In genomic region chr6:25934181-25934580, GRCh38 we compare ENCODE assay signal across 18 cellular contexts. TPM values are rescaled to one million over a fixed set of nuclear protein-coding genes. Genes with fewer than 3 reads are reported as not detected.
A peak's percentile ranks its signal among the peaks of the same experiment; 100 is the strongest.
DNase-seq lines count a peak whose midpoint lies in the region; TF ChIP-seq lines count a peak whose summit lies in the region.
"Had no signal": no experiment of that assay in that cellular context is flagged by ENCODE, and none has a peak within 500 bp of the region (broad histone marks: within the 10 kb centered on the region; RNA-seq: fewer than 3 reads in every experiment).

No MANE protein-coding gene starts in this region.

- H3K4me3 Mint-ChIP-seq in activated CD4-positive, alpha-beta memory T cell treated with anti-CD3 and anti-CD28 coated beads for 36 hours: no peak overlapping the region
- no peak overlapping the region for H3K4me3 Mint-ChIP-seq in activated CD4-positive, alpha-beta memory T cell treated with anti-CD3 and anti-CD28 coated beads, Interleukin-2, amount 10 ng/mL, durations not matched to agents 7 days and 5 days
- H3K4me3 Mint-ChIP-seq: B cell; CD4-positive, alpha-beta T cell had no signal

- H3K4me1 ChIP-seq in osteoblast (ENCODE audit: insufficient read depth, low read length): no peaks in the 10 kb centered on the region

- H2AFZ ChIP-seq in osteoblast (ENCODE audit: low read length): peak overlapping the region; percentile 63
- H2AFZ ChIP-seq: GM23248 had no signal

- H3K4me1 Mint-ChIP-seq in activated CD4-positive, alpha-beta memory T cell treated with anti-CD3 and anti-CD28 coated beads for 36 hours (ENCODE audit: low read depth): peaks cover 3% of the 10 kb centered on the region
- H3K4me1 Mint-ChIP-seq in activated CD4-positive, alpha-beta memory T cell treated with anti-CD3 and anti-CD28 coated beads, Interleukin-2, amount 10 ng/mL, durations not matched to agents 7 days and 5 days: no peaks in the 10 kb centered on the region
- H3K4me1 Mint-ChIP-seq: B cell had no signal

- H3K27ac Mint-ChIP-seq in activated CD4-positive, alpha-beta memory T cell treated with anti-CD3 and anti-CD28 coated beads for 36 hours: no peak overlapping the region
- no peak overlapping the region for H3K27ac Mint-ChIP-seq in activated CD4-positive, alpha-beta memory T cell treated with anti-CD3 and anti-CD28 coated beads, Interleukin-2, amount 10 ng/mL, durations not matched to agents 7 days and 5 days
- H3K27ac Mint-ChIP-seq: B cell; CD4-positive, alpha-beta T cell had no signal

- no peaks in the 10 kb centered on the region for H3K27me3 ChIP-seq in osteoblast (ENCODE audit: insufficient read depth, low read length)

- CTCF ChIA-PET in activated CD4-positive, alpha-beta memory T cell treated with anti-CD3 and anti-CD28 coated beads for 36 hours (lab: Charles Lee): interaction anchor here (1.5 kb wide), 1 partner anchor 70 kb away, joined by 4 read pairs; no protein-coding TSS in a partner anchor
- CTCF ChIA-PET in activated CD4-positive, alpha-beta memory T cell treated with anti-CD3 and anti-CD28 coated beads, Interleukin-2, amount 10 ng/mL, durations not matched to agents 7 days and 5 days (lab: Charles Lee): no interaction called here

- no peak overlapping the region for H3K4me3 ChIP-seq in osteoblast (ENCODE audit: insufficient read depth, low read length)
- H3K4me3 ChIP-seq: GM12878, GM23248 had no signal

- H3K27ac ChIP-seq in osteoblast (ENCODE audit: low read depth, low read length): peak overlapping the region; percentile 11
- H3K27ac ChIP-seq: GM23248, HL-60 had no signal

- POLR2A ChIA-PET in activated CD4-positive, alpha-beta memory T cell treated with anti-CD3 and anti-CD28 coated beads for 36 hours (lab: Charles Lee): no interaction called here
- POLR2A ChIA-PET in activated CD4-positive, alpha-beta memory T cell treated with anti-CD3 and anti-CD28 coated beads, Interleukin-2, amount 10 ng/mL, durations not matched to agents 7 days and 5 days (lab: Charles Lee): no interaction called here

- no peak for TF ChIP-seq CTCF in osteoblast (IDR thresholded peaks at IDR 0.05; ENCODE audit: extremely low read depth, low read depth, low read length)

- H3K79me2 ChIP-seq in osteoblast (ENCODE audit: insufficient read depth, low read length): no peaks in the 10 kb centered on the region

- no peaks in the 10 kb centered on the region for H4K20me1 ChIP-seq in osteoblast (ENCODE audit: insufficient read depth, low read length)

- peaks cover 12% of the 10 kb centered on the region for H3K27me3 Mint-ChIP-seq in activated CD4-positive, alpha-beta memory T cell treated with anti-CD3 and anti-CD28 coated beads for 36 hours
- no peaks in the 10 kb centered on the region for H3K27me3 Mint-ChIP-seq in activated CD4-positive, alpha-beta memory T cell treated with anti-CD3 and anti-CD28 coated beads, Interleukin-2, amount 10 ng/mL, durations not matched to agents 7 days and 5 days

- intact Hi-C loops in activated CD4-positive, alpha-beta memory T cell treated with anti-CD3 and anti-CD28 coated beads for 36 hours (cut with micrococcal nuclease): no loop called here

- no peaks in the 10 kb centered on the region for H3K36me3 Mint-ChIP-seq in activated CD4-positive, alpha-beta memory T cell treated with anti-CD3 and anti-CD28 coated beads for 36 hours
- H3K36me3 Mint-ChIP-seq in activated CD4-positive, alpha-beta memory T cell treated with anti-CD3 and anti-CD28 coated beads, Interleukin-2, amount 10 ng/mL, durations not matched to agents 7 days and 5 days (ENCODE audit: low read depth): no peaks in the 10 kb centered on the region

- no peaks in the 10 kb centered on the region for H3K9me3 ChIP-seq in osteoblast (ENCODE audit: low read depth, low read length)

- no peak overlapping the region for H3K4me2 ChIP-seq in osteoblast (ENCODE audit: insufficient read depth, low read length)

- H3K9me3 Mint-ChIP-seq in activated CD4-positive, alpha-beta memory T cell treated with anti-CD3 and anti-CD28 coated beads for 36 hours: no peaks in the 10 kb centered on the region
- H3K9me3 Mint-ChIP-seq in activated CD4-positive, alpha-beta memory T cell treated with anti-CD3 and anti-CD28 coated beads, Interleukin-2, amount 10 ng/mL, durations not matched to agents 7 days and 5 days: no peaks in the 10 kb centered on the region
- H3K9me3 Mint-ChIP-seq: CD4-positive, alpha-beta T cell had no signal

- H3K36me3 ChIP-seq in osteoblast (ENCODE audit: insufficient read depth, low read length): no peaks in the 10 kb centered on the region

- peak; percentile 38 for DNase-seq in activated CD4-positive, alpha-beta memory T cell treated with anti-CD3 and anti-CD28 coated beads for 36 hours
- DNase-seq in activated CD4-positive, alpha-beta memory T cell treated with anti-CD3 and anti-CD28 coated beads, Interleukin-2, amount 10 ng/mL, durations not matched to agents 7 days and 5 days: no peak
- DNase-seq in stimulated activated CD4-positive, alpha-beta T cell treated with anti-CD3 and anti-CD28 coated beads, Interleukin-15, amount 100 ng/mL, for 24 hours: peak; percentile 34
- DNase-seq in stimulated activated CD4-positive, alpha-beta T cell treated with anti-CD3 and anti-CD28 coated beads, Interleukin-2, amount 100 ng/mL, for 48 hours: no peak
- DNase-seq in NCI-H226: peak; percentile 10
- no peak for DNase-seq in osteoblast (ENCODE audit: insufficient read length, low spot score, missing footprints)
- no peak for DNase-seq in NCI-H1417 (lab: John Stamatoyannopoulos, UW)
- no peak for DNase-seq in HK-2 (ENCODE audit: unreplicated experiment)
- DNase-seq: C1 segment of cervical spinal cord; Calu3; CD4-positive, alpha-beta T cell; DMS 273 treated with DMSO at 0.1 percent for 48 hours had no signal

RNA-seq across cellular contexts. Expression of gene SLC17A2, which starts 3.7 kb away (rescaled TPM):
- not detected for total RNA-seq in activated CD4-positive, alpha-beta memory T cell treated with anti-CD3 and anti-CD28 coated beads for 36 hours
- not detected for total RNA-seq in activated CD4-positive, alpha-beta memory T cell treated with anti-CD3 and anti-CD28 coated beads, Interleukin-2, amount 10 ng/mL, durations not matched to agents 7 days and 5 days
- not detected in 2 replicates for total RNA-seq in osteoblast
- total RNA-seq: A172; B cell; Calu3; CD4-positive, alpha-beta T cell; Daoy; GM12878; GM23248 had no signal

RNA-seq across cellular contexts. Expression of gene TRIM38, which starts 28.4 kb away (rescaled TPM):
- 10 to 100 TPM; 29.5 to 30.8 TPM for total RNA-seq in activated CD4-positive, alpha-beta memory T cell treated with anti-CD3 and anti-CD28 coated beads for 36 hours
- 10 to 100 TPM; 32.6 to 33.5 TPM for total RNA-seq in activated CD4-positive, alpha-beta memory T cell treated with anti-CD3 and anti-CD28 coated beads, Interleukin-2, amount 10 ng/mL, durations not matched to agents 7 days and 5 days
- total RNA-seq in osteoblast: 13.0 and 13.3 TPM in 2 replicates

Comparison
In these comparisons a context has a peak if more than half of its experiments do, and no peak if none do; other contexts are left out.
1. DNase-seq: peak in activated CD4-positive, alpha-beta memory T cell treated with anti-CD3 and anti-CD28 coated beads for 36 hours (single experiment), stimulated activated CD4-positive, alpha-beta T cell treated with anti-CD3 and anti-CD28 coated beads, Interleukin-15, amount 100 ng/mL, for 24 hours (single experiment) and NCI-H226 (single experiment); none in activated CD4-positive, alpha-beta memory T cell treated with anti-CD3 and anti-CD28 coated beads, Interleukin-2, amount 10 ng/mL, durations not matched to agents 7 days and 5 days (single experiment), stimulated activated CD4-positive, alpha-beta T cell treated with anti-CD3 and anti-CD28 coated beads, Interleukin-2, amount 100 ng/mL, for 48 hours (0 of 2), osteoblast (single experiment), NCI-H1417 (0 of 3) and HK-2 (single experiment).